In the genomic region with DNA sequence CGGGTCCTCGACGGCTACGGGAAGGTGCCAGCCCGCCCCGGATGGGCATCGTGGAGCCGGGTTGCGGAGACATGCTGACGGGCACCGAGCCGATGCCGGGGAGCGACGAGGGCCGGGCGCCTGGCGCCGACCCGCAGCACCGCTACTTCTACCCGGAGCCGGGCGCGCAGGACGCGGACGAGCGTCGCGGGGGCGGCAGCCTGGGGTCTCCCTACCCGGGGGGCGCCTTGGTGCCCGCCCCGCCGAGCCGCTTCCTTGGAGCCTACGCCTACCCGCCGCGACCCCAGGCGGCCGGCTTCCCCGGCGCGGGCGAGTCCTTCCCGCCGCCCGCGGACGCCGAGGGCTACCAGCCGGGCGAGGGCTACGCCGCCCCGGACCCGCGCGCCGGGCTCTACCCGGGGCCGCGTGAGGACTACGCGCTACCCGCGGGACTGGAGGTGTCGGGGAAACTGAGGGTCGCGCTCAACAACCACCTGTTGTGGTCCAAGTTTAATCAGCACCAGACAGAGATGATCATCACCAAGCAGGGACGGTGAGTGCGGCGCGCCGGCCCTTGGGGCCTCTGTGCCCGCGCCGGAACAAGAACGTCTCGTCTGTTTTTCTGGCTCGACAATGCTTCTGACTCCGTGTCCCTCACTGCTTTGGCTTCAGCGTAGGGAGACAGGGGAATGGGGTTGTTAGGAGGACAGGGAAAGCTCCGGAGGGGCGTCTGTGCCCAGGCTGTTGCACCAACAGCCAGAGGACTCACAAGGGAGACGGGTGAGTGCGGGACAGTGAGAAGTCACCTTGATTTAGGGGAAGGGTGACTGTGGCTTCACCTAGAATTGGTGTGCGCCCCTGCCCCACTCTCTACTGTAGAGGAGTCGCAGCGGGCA, we compare ENCODE assay signal across 8 cellular contexts. TPM values are rescaled to one million over a fixed set of nuclear protein-coding genes. Genes with fewer than 3 reads are reported as not detected.
DNase-seq lines count a peak whose midpoint lies in the region; ATAC-seq and TF ChIP-seq lines count a peak whose summit lies in the region.

No MANE protein-coding gene starts in this region.

- H3K4me3 Mint-ChIP-seq in CD8-positive, alpha-beta T cell, result peak overlapping the region; percentile 97
- peak overlapping the region; percentile 78 to 96 (median 87) for H3K4me3 Mint-ChIP-seq in naive thymus-derived CD4-positive, alpha-beta T cell

- H3K27ac Mint-ChIP-seq in CD8-positive, alpha-beta T cell, result peak overlapping the region; percentile 96
- H3K27ac Mint-ChIP-seq in naive thymus-derived CD4-positive, alpha-beta T cell, result peak overlapping the region in 8 of 9 donors; percentile 10 to 94 (median 55)

- H3K4me3 ChIP-seq in CD8-positive, alpha-beta T cell (ENCODE audit: low read depth, low read length), result peak overlapping the region; percentile 70
- no peak overlapping the region; the same call in 1 of the 2 replicates for H3K4me3 ChIP-seq in Karpas-422 (ENCODE audit: low read length)
- H3K4me3 ChIP-seq in colonic mucosa, result peak overlapping the region; percentile 47
- H3K4me3 ChIP-seq in naive thymus-derived CD4-positive, alpha-beta T cell (ENCODE audit: low read length), result peak overlapping the region; percentile 75

- ATAC-seq in CD8-positive, alpha-beta T cell, result no peak
- peak; percentile 16 for ATAC-seq in GM21423 (IDR thresholded peaks at IDR 0.05; ENCODE audit: unreplicated experiment)
- ATAC-seq in naive thymus-derived CD4-positive, alpha-beta T cell, result peak; percentile 53

- no peak overlapping the region for H2AFZ ChIP-seq in Karpas-422 (ENCODE audit: low read length)

- H3K9me3 Mint-ChIP-seq in CD8-positive, alpha-beta T cell, result no peaks in the 10 kb centered on the region
- no peaks in the 10 kb centered on the region for H3K9me3 Mint-ChIP-seq in naive thymus-derived CD4-positive, alpha-beta T cell

- peaks cover 3% of the 10 kb centered on the region for H3K27me3 Mint-ChIP-seq in CD8-positive, alpha-beta T cell (ENCODE audit: low read depth)
- H3K27me3 Mint-ChIP-seq in naive thymus-derived CD4-positive, alpha-beta T cell, result peaks cover 0 to 14% (median 5%) of the 10 kb centered on the region in 5 donors

- peak overlapping the region; percentile 32 for H3K4me2 ChIP-seq in Karpas-422 (ENCODE audit: low read depth, low read length, poor library complexity, severe bottlenecking)

- POLR2A ChIA-PET in CD8-positive, alpha-beta T cell (lab: Charles Lee), result interaction anchor here (0.8 to 2.4 kb wide), 12 partner anchors 8 to 162 kb away, joined by 3 to 9 read pairs (median 5); partner anchors contain the start of genes KPNB1, SP2 and TBKBP1
- POLR2A ChIA-PET in naive thymus-derived CD4-positive, alpha-beta T cell (lab: Charles Lee), result interaction anchor here (1.3 kb wide), 3 partner anchors 27 to 157 kb away, joined by 3 to 5 read pairs (median 4); no protein-coding TSS in a partner anchor

- intact Hi-C loops in CD8-positive, alpha-beta T cell (cut with DNase I, micrococcal nuclease), result loop anchor here (1.0 to 2.0 kb wide), 6 partner anchors 9 to 315 kb away; partner anchors contain the start of gene NFE2L1 (in 1 of the 2)
- intact Hi-C loops in colonic mucosa (cut with DNase I), result no loop called here
- intact Hi-C loops in naive thymus-derived CD4-positive, alpha-beta T cell (cut with micrococcal nuclease), result loop anchor here (1.0 to 5.0 kb wide), 6 partner anchors 9 to 88 kb away; partner anchors contain the start of gene OSBPL7 (in 1 of the 2)

- peaks cover 19% of the 10 kb centered on the region for H3K4me1 ChIP-seq in CD8-positive, alpha-beta T cell (ENCODE audit: insufficient read depth, low read length)
- H3K4me1 ChIP-seq in Karpas-422 (ENCODE audit: low read length), result peaks cover 22% of the 10 kb centered on the region
- peaks cover 3% of the 10 kb centered on the region for H3K4me1 ChIP-seq in colonic mucosa
- H3K4me1 ChIP-seq in naive thymus-derived CD4-positive, alpha-beta T cell (ENCODE audit: control insufficient read depth in 2 of 2, insufficient read depth in 2 of 2, low read length in 2 of 2), result peaks cover 17 to 45% of the 10 kb centered on the region in 2 donors

- no peaks in the 10 kb centered on the region for H3K27me3 ChIP-seq in CD8-positive, alpha-beta T cell (ENCODE audit: insufficient read depth, low read length)
- H3K27me3 ChIP-seq in Karpas-422 (ENCODE audit: low read length) (no peaks in the 10 kb centered on the region), colonic mucosa (peaks cover 25% of the 10 kb centered on the region)
- H3K27me3 ChIP-seq in naive thymus-derived CD4-positive, alpha-beta T cell (ENCODE audit: control insufficient read depth in 2 of 2, insufficient read depth in 2 of 2, low read length in 2 of 2), result no peaks in the 10 kb centered on the region

- H3K9me3 ChIP-seq in CD8-positive, alpha-beta T cell (ENCODE audit: low read length), result no peaks in the 10 kb centered on the region
- H3K9me3 ChIP-seq in Karpas-422 (ENCODE audit: low read length), result no peaks in the 10 kb centered on the region
- no peaks in the 10 kb centered on the region for H3K9me3 ChIP-seq in colonic mucosa
- no peaks in the 10 kb centered on the region for H3K9me3 ChIP-seq in naive thymus-derived CD4-positive, alpha-beta T cell (ENCODE audit: control insufficient read depth in 2 of 3, low read length in 3 of 3)

- peak in 2 of 7 experiments; percentile 22 to 58 for DNase-seq in CD8-positive, alpha-beta T cell
- no peak for DNase-seq in Karpas-422
- DNase-seq in colonic mucosa, result no peak
- no peak for DNase-seq in naive thymus-derived CD4-positive, alpha-beta T cell
- DNase-seq in MV-4-11 (lab: John Stamatoyannopoulos, UW), result no peak
- no peak for DNase-seq in NCI-H345 (lab: John Stamatoyannopoulos, UW)
- no peak for DNase-seq in NCI-H2196 (lab: John Stamatoyannopoulos, UW; ENCODE audit: unreplicated experiment)

- H4K20me1 ChIP-seq in Karpas-422 (ENCODE audit: insufficient read depth, low read depth, low read length), result no peaks in the 10 kb centered on the region

- H3K36me3 ChIP-seq in CD8-positive, alpha-beta T cell (ENCODE audit: insufficient read depth, low read length), result no peaks in the 10 kb centered on the region
- H3K36me3 ChIP-seq in Karpas-422 (ENCODE audit: insufficient read depth, low read length) (no peaks in the 10 kb centered on the region), colonic mucosa (no peaks in the 10 kb centered on the region)
- H3K36me3 ChIP-seq in naive thymus-derived CD4-positive, alpha-beta T cell (ENCODE audit: control insufficient read depth in 2 of 3, insufficient read depth in 3 of 3, low read length in 3 of 3), result no peaks in the 10 kb centered on the region

- no peaks in the 10 kb centered on the region for H3K79me2 ChIP-seq in Karpas-422 (ENCODE audit: low read length)

- peaks cover 48% of the 10 kb centered on the region for H3K4me1 Mint-ChIP-seq in CD8-positive, alpha-beta T cell (ENCODE audit: low read depth)
- H3K4me1 Mint-ChIP-seq in naive thymus-derived CD4-positive, alpha-beta T cell, result peaks cover 11 to 73% (median 25%) of the 10 kb centered on the region in 7 donors

- H3K9ac ChIP-seq in Karpas-422 (ENCODE audit: low read length) (no peak overlapping the region), colonic mucosa (ENCODE audit: low read depth in 2 of 2, low read length in 2 of 2) (peak overlapping the region in 1 of 2 donors; percentile 39)

- CTCF ChIA-PET in CD8-positive, alpha-beta T cell (lab: Charles Lee), result interaction anchor here (1.0 to 3.6 kb wide), 14 partner anchors 8 to 68 kb away, joined by 3 to 37 read pairs (median 6); no protein-coding TSS in a partner anchor
- CTCF ChIA-PET in naive thymus-derived CD4-positive, alpha-beta T cell (lab: Charles Lee), result interaction anchor here (1.1 to 2.0 kb wide), 4 partner anchors 9 to 68 kb away, joined by 3 to 10 read pairs (median 5); no protein-coding TSS in a partner anchor

- no peak for TF ChIP-seq CTCF in CD8-positive, alpha-beta T cell (IDR thresholded peaks at IDR 0.05)
- TF ChIP-seq CTCF in colonic mucosa (IDR thresholded peaks at IDR 0.05), result no peak

- H3K36me3 Mint-ChIP-seq in CD8-positive, alpha-beta T cell, result peaks cover 9% of the 10 kb centered on the region
- H3K36me3 Mint-ChIP-seq in naive thymus-derived CD4-positive, alpha-beta T cell, result peaks cover 0 to 2% (median 0%) of the 10 kb centered on the region in 5 donors

- peak overlapping the region; percentile 58 for H3K27ac ChIP-seq in CD8-positive, alpha-beta T cell (ENCODE audit: low read depth, low read length)
- H3K27ac ChIP-seq in Karpas-422 (ENCODE audit: low read length), result no peak overlapping the region
- H3K27ac ChIP-seq in colonic mucosa, result peak overlapping the region; percentile 9
- H3K27ac ChIP-seq in naive thymus-derived CD4-positive, alpha-beta T cell (ENCODE audit: low read depth, low read length), result no peak overlapping the region

- H3K9me2 ChIP-seq in Karpas-422 (replicated peaks; ENCODE audit: insufficient read depth, low read length), result no peaks in the 10 kb centered on the region

RNA-seq across cellular contexts. Expression of gene TBX21, which starts 0.6 kb away (rescaled TPM):
- total RNA-seq in CD8-positive, alpha-beta T cell, result 10 to 100 TPM; 37.0 to 39.1 TPM
- not detected in 2 replicates for total RNA-seq in Karpas-422 (2014; rRNA removed; shearing (Covaris generic); ENCODE audit: low replicate concordance)
- total RNA-seq in colonic mucosa, result under 1 TPM; 0.40 to 0.49 TPM
- 10 to 100 TPM in 2 of 5 experiments, 1 to 10 TPM in 3; 1.3 to 38.6 (median 4.5) TPM for total RNA-seq in naive thymus-derived CD4-positive, alpha-beta T cell
- polyA plus RNA-seq in naive thymus-derived CD4-positive, alpha-beta T cell, result under 1 TPM; 0.13 to 0.43 TPM

RNA-seq across cellular contexts. Expression of gene TBKBP1, which starts 39.7 kb away (rescaled TPM):
- total RNA-seq in CD8-positive, alpha-beta T cell, result 1 to 10 TPM; 5.2 TPM
- 0.25 and 0.56 TPM in 2 replicates for total RNA-seq in Karpas-422 (2014; rRNA removed; shearing (Covaris generic); ENCODE audit: low replicate concordance)
- 1 to 10 TPM; 1.3 to 2.9 TPM for total RNA-seq in colonic mucosa
- 10 to 100 TPM in 1 of 5 experiments, 1 to 10 TPM in 4; 1.9 to 13.3 (median 2.9) TPM for total RNA-seq in naive thymus-derived CD4-positive, alpha-beta T cell
- polyA plus RNA-seq in naive thymus-derived CD4-positive, alpha-beta T cell, result under 1 TPM in 1 of 2 donors, not detected in 1; 0.08 TPM

Comparison
In these comparisons a context has a peak if more than half of its experiments do, and no peak if none do; other contexts are left out.
1. H3K27ac ChIP-seq: peak in CD8-positive, alpha-beta T cell (single experiment) and colonic mucosa (single experiment); none in Karpas-422 (single experiment) and naive thymus-derived CD4-positive, alpha-beta T cell (single experiment).